In the genomic region with DNA sequence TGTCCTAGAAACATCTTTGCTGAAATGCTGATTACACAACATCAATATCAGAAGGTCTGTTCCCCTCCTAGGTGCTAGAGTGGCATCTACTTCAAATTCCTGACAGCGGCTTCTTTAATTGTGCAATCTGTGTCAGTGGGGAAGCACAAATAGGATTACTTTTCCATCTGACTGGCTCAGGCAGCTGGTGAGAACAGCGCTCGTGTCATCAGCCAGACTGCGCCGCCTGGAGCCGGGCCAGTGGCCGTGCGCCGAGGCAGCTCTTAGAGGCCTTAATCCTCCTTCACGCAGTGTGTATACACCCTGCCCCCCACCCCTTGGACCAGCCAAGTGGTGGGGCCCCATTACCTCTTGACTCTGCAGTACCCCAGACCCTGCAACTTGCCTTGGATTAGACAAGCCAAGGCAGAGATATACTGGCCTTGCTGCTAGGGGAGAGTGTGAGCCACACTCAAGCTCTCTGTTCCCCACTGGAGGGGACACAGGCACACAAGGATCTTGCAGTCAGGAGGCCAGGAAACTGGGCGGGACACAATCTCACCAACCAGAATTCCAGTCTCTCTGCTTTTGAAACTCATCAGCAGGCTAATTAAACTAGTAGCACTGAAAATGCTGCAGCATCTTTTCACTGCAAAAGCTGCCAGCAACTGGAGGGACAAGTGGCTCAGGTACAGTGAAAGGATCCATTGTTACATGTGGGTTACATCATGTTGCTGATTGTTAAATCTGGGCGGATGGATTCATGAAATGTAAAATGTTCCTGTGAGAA, we compare ENCODE assay signal across 7 cellular contexts. TPM values are rescaled to one million over a fixed set of nuclear protein-coding genes. Genes with fewer than 3 reads are reported as not detected.
DNase-seq lines count a peak whose midpoint lies in the region; FAIRE-seq and TF ChIP-seq lines count a peak whose summit lies in the region.

No MANE protein-coding gene starts in this region.

- peaks cover 3% of the 10 kb centered on the region for H3K36me3 Mint-ChIP-seq in astrocyte (ENCODE audit: low read depth, unreplicated experiment)

- no peak for FAIRE-seq in astrocyte (lab: Jason Lieb, UNC)

- H3K9ac ChIP-seq in astrocyte (ENCODE audit: low read length): peak overlapping the region; percentile 9

- TF ChIP-seq CTCF in astrocyte (IDR thresholded peaks at IDR 0.05; ENCODE audit: insufficient read depth, low read depth, low read length): peak; percentile 16
- TF ChIP-seq CTCF in retinal pigment epithelial cell (conservative IDR thresholded peaks at IDR 0.05; ENCODE audit: low read depth, low read length): peak; percentile 43

- H3K79me2 ChIP-seq in astrocyte (ENCODE audit: insufficient read depth, low read length): peaks cover 100% of the 10 kb centered on the region

- H3K4me1 Mint-ChIP-seq in astrocyte (ENCODE audit: low read depth, unreplicated experiment): peaks cover 76% of the 10 kb centered on the region

- no peak overlapping the region for H3K4me3 Mint-ChIP-seq in astrocyte (ENCODE audit: unreplicated experiment)

- no peaks in the 10 kb centered on the region for H3K27me3 ChIP-seq in astrocyte (ENCODE audit: insufficient read depth, low read length)

- H3K4me2 ChIP-seq in astrocyte (ENCODE audit: low read length): peak overlapping the region; percentile 61

- H3K27ac Mint-ChIP-seq in astrocyte (ENCODE audit: unreplicated experiment): peak overlapping the region; percentile 48

- no peaks in the 10 kb centered on the region for H3K9me3 ChIP-seq in astrocyte (ENCODE audit: insufficient read depth, low read depth, low read length)

- DNase-seq in H4 (ENCODE audit: low spot score) (peak; percentile 83), NCI-H2171 treated with DMSO at 0.1 percent for 48 hours (lab: John Stamatoyannopoulos, UW) (peak; percentile 92), astrocyte (ENCODE audit: low read depth) (peak; percentile 81), hippocampal formation (lab: John Stamatoyannopoulos, UW) (peak; percentile 63 to 70), retinal pigment epithelial cell (ENCODE audit: low read depth) (peak; percentile 94), 8988T (no peak), NCI-H187 treated with DMSO at 0.1 percent for 48 hours (lab: John Stamatoyannopoulos, UW) (no peak)

- H2AFZ ChIP-seq in astrocyte (ENCODE audit: low read depth, low read length): no peak overlapping the region

- H3K4me3 ChIP-seq in astrocyte (ENCODE audit: insufficient read depth, low read depth, low read length): no peak overlapping the region
- H3K4me3 ChIP-seq in retinal pigment epithelial cell (ENCODE audit: low read length): peak overlapping the region; percentile 11

- H3K9me3 Mint-ChIP-seq in astrocyte (ENCODE audit: unreplicated experiment): no peaks in the 10 kb centered on the region

- peak overlapping the region; percentile 44 for H3K27ac ChIP-seq in astrocyte (ENCODE audit: low read depth, low read length)

- H3K36me3 ChIP-seq in astrocyte (ENCODE audit: insufficient read depth, low read length): no peaks in the 10 kb centered on the region

- no peaks in the 10 kb centered on the region for H3K27me3 Mint-ChIP-seq in astrocyte (ENCODE audit: low read depth, unreplicated experiment)

- H4K20me1 ChIP-seq in astrocyte (ENCODE audit: insufficient read depth, low read length): peaks cover 98% of the 10 kb centered on the region

- peaks cover 36% of the 10 kb centered on the region for H3K4me1 ChIP-seq in astrocyte (ENCODE audit: insufficient read depth, low read length)

RNA-seq across cellular contexts. Expression of a gene that starts 48.9 kb away (rescaled TPM):
- total RNA-seq in H4 (2014; rRNA removed; shearing (Covaris generic)): 0.43 TPM in 1 of 2 replicates, not detected in the other
- 0.54 and 0.87 TPM in 2 replicates for total RNA-seq in astrocyte

RNA-seq across cellular contexts. Expression of a gene that starts 51.2 kb away (rescaled TPM):
- total RNA-seq in H4 (2014; rRNA removed; shearing (Covaris generic)): 6.4 and 11.0 TPM in 2 replicates
- total RNA-seq in astrocyte: 116 and 128 TPM in 2 replicates

Comparison
In these comparisons a context has a peak if more than half of its experiments do, and no peak if none do; other contexts are left out.
1. DNase-seq: peak in H4 (single experiment), NCI-H2171 treated with DMSO at 0.1 percent for 48 hours (single experiment), astrocyte (single experiment), hippocampal formation (2 of 2) and retinal pigment epithelial cell (single experiment); none in 8988T (single experiment) and NCI-H187 treated with DMSO at 0.1 percent for 48 hours (single experiment).